ENCODE assay signal across 15 cellular contexts in genomic region chr17:45355087-45355486, GRCh38. TPM values are rescaled to one million over a fixed set of nuclear protein-coding genes. Genes with fewer than 3 reads are reported as not detected.
A peak's percentile ranks its signal among the peaks of the same experiment; 100 is the strongest.
DNase-seq lines count a peak whose midpoint lies in the region; ATAC-seq and TF ChIP-seq lines count a peak whose summit lies in the region.
"Had no signal": no experiment of that assay in that cellular context is flagged by ENCODE, and none has a peak within 500 bp of the region (broad histone marks: within the 10 kb centered on the region; RNA-seq: fewer than 3 reads in every experiment).

No MANE protein-coding gene starts in this region.

- H3K36me3 ChIP-seq in suprapubic skin = no peaks in the 10 kb centered on the region
- H3K36me3 ChIP-seq: BE2C, right lobe of liver had no signal

- H3K27ac ChIP-seq in suprapubic skin = no peak overlapping the region
- H3K27ac ChIP-seq: right lobe of liver had no signal

- H3K4me1 ChIP-seq in suprapubic skin = no peaks in the 10 kb centered on the region
- H3K4me1 ChIP-seq: BE2C, right lobe of liver had no signal

- WGBS in suprapubic skin = 65% methylated on average over 2 of the region's 2 CpGs

- TF ChIP-seq CTCF in suprapubic skin (IDR thresholded peaks at IDR 0.05) = no peak

- no peak overlapping the region for H3K4me3 ChIP-seq in suprapubic skin
- H3K4me3 ChIP-seq: right lobe of liver had no signal

- ATAC-seq in esophagus mucosa (peak; percentile 48), GM18870 (IDR thresholded peaks at IDR 0.05; ENCODE audit: unreplicated experiment) (no peak)
- ATAC-seq: right lobe of liver had no signal

- DNase-seq in SIG-M5 treated with dmso at 0.1 percent for 504 hours (lab: John Stamatoyannopoulos, UW; ENCODE audit: unreplicated experiment) (peak; percentile 23), SIG-M5 (lab: John Stamatoyannopoulos, UW) (no peak), RPMI7951 (ENCODE audit: low read depth) (peak; percentile 57), suprapubic skin (ENCODE audit: low spot score in 2 of 2) (peak; percentile 16 to 43), NCI-H226 (no peak)
- DNase-seq in stimulated activated CD4-positive, alpha-beta T cell treated with anti-CD3 and anti-CD28 coated beads, Interleukin-4, amount 100 ng/mL, for 1 hour = no peak
- DNase-seq: 8988T; activated CD4-positive, alpha-beta T cell treated with anti-CD3 and anti-CD28 coated beads, Interleukin-2, amount 50 U/mL, for 1 hour; activated naive CD8-positive, alpha-beta T cell treated with anti-CD3 and anti-CD28 coated beads for 36 hours; BE2C; erythroblast; SK-N-SH had no signal

- H3K9me3 ChIP-seq in suprapubic skin = no peaks in the 10 kb centered on the region
- H3K9me3 ChIP-seq: BE2C, right lobe of liver had no signal

- TF ChIP-seq EP300 in suprapubic skin (IDR thresholded peaks at IDR 0.05) = no peak

- H3K27me3 ChIP-seq in suprapubic skin = no peaks in the 10 kb centered on the region
- H3K27me3 ChIP-seq: right lobe of liver had no signal

- TF ChIP-seq POLR2A in suprapubic skin (IDR thresholded peaks at IDR 0.05) = no peak

RNA-seq across cellular contexts. Expression of gene MAP3K14, which starts 38.3 kb away (rescaled TPM):
- total RNA-seq in RPMI7951 (2014; rRNA removed; shearing (Covaris generic)) = 2.9 and 5.7 TPM in 2 replicates
- 6.3 TPM for total RNA-seq in esophagus mucosa
- total RNA-seq in suprapubic skin = 10 to 100 TPM in 3 of 4 donors, 1 to 10 TPM in 1; 9.6 to 14.4 (median 11.9) TPM

Comparison
In these comparisons a context has a peak if more than half of its experiments do, and no peak if none do; other contexts are left out.
1. DNase-seq: peak in SIG-M5 treated with dmso at 0.1 percent for 504 hours (single experiment), RPMI7951 (single experiment) and suprapubic skin (2 of 2); none in SIG-M5 (single experiment), NCI-H226 (single experiment) and stimulated activated CD4-positive, alpha-beta T cell treated with anti-CD3 and anti-CD28 coated beads, Interleukin-4, amount 100 ng/mL, for 1 hour (single experiment).